Comparison of ENCODE assay signal across 9 cellular contexts in genomic region chr18:39672171-39672570, GRCh38.
"Had no signal": no experiment of that assay in that cellular context is flagged by ENCODE, and none has a peak within 500 bp of the region (broad histone marks: within the 10 kb centered on the region; RNA-seq: fewer than 3 reads in every experiment).

No MANE protein-coding gene starts in this region.

- H3K4me3 ChIP-seq: GM23338, HAP-1 had no signal

- H3K4me2 ChIP-seq: GM23338, KMS-11 had no signal

- H3K9me3 ChIP-seq: HAP-1 had no signal

- H3K9ac ChIP-seq: KMS-11 had no signal

- H3K36me3 ChIP-seq: HAP-1 had no signal

- H2AFZ ChIP-seq: GM23338 had no signal

- FAIRE-seq: H1, HTR-8/SVneo had no signal

- H3K27ac ChIP-seq: KMS-11 had no signal

- ATAC-seq: GM23338, HCT116 had no signal

- H3K4me1 ChIP-seq: HAP-1 had no signal

- DNase-seq: H7, HFFc6, KBM-7 had no signal
